2 cellular contexts compared by ENCODE assay signal in the genomic region with DNA sequence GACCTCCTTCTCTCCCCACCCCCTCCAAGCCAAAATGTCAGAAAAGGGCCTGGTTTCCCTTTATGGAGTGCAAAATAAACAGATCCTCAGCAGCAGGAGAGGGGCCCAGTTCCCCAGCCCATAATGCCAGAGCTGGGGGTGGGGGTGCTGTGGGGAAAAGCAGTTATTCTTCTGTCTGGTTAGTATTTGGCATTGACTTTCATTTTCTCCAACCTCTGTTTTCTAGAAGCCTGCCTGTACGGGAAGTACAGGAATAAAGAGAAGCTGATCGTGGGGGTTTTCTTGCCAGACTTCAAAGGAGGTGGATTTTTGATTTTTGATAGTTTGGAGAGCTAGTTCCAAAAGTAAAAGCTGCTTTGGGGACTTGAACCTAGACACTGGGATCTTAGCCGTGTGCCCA.
TF ChIP-seq lines count a peak whose summit lies in the region.

No MANE protein-coding gene starts in this region.

TF ChIP-seq in H1, 55 proteins besides CTCF, POLR2A, EP300 and RAD21:
- TF ChIP-seq, protein P1, sequence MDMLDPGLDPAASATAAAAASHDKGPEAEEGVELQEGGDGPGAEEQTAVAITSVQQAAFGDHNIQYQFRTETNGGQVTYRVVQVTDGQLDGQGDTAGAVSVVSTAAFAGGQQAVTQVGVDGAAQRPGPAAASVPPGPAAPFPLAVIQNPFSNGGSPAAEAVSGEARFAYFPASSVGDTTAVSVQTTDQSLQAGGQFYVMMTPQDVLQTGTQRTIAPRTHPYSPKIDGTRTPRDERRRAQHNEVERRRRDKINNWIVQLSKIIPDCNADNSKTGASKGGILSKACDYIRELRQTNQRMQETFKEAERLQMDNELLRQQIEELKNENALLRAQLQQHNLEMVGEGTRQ (IDR thresholded peaks at IDR 0.05; ENCODE audit: low read length) = no peak
- TF ChIP-seq SIRT6 (IDR thresholded peaks at IDR 0.05; ENCODE audit: low read length) (no peak), SP2 (IDR thresholded peaks at IDR 0.05; ENCODE audit: low read length) (no peak), RBBP5 (IDR thresholded peaks at IDR 0.05; ENCODE audit: borderline replicate concordance, low read depth, low read length) (no peak), TBP (IDR thresholded peaks at IDR 0.05; ENCODE audit: low read depth, low read length) (no peak), BRCA1 (IDR thresholded peaks at IDR 0.05; ENCODE audit: low read depth, low read length) (no peak), TCF12 (IDR thresholded peaks at IDR 0.05; ENCODE audit: low read depth, low read length) (no peak), NRF1 (IDR thresholded peaks at IDR 0.05; ENCODE audit: low read depth, low read length) (no peak), JUN (IDR thresholded peaks at IDR 0.05; ENCODE audit: low read depth, low read length) (no peak), POU5F1 (IDR thresholded peaks at IDR 0.05; ENCODE audit: low read depth, low read length) (no peak)
- TF ChIP-seq, protein P2, sequence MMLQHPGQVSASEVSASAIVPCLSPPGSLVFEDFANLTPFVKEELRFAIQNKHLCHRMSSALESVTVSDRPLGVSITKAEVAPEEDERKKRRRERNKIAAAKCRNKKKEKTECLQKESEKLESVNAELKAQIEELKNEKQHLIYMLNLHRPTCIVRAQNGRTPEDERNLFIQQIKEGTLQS (IDR thresholded peaks at IDR 0.05; ENCODE audit: insufficient read depth, low read depth, low read length) = no peak
- TF ChIP-seq, protein P3, sequence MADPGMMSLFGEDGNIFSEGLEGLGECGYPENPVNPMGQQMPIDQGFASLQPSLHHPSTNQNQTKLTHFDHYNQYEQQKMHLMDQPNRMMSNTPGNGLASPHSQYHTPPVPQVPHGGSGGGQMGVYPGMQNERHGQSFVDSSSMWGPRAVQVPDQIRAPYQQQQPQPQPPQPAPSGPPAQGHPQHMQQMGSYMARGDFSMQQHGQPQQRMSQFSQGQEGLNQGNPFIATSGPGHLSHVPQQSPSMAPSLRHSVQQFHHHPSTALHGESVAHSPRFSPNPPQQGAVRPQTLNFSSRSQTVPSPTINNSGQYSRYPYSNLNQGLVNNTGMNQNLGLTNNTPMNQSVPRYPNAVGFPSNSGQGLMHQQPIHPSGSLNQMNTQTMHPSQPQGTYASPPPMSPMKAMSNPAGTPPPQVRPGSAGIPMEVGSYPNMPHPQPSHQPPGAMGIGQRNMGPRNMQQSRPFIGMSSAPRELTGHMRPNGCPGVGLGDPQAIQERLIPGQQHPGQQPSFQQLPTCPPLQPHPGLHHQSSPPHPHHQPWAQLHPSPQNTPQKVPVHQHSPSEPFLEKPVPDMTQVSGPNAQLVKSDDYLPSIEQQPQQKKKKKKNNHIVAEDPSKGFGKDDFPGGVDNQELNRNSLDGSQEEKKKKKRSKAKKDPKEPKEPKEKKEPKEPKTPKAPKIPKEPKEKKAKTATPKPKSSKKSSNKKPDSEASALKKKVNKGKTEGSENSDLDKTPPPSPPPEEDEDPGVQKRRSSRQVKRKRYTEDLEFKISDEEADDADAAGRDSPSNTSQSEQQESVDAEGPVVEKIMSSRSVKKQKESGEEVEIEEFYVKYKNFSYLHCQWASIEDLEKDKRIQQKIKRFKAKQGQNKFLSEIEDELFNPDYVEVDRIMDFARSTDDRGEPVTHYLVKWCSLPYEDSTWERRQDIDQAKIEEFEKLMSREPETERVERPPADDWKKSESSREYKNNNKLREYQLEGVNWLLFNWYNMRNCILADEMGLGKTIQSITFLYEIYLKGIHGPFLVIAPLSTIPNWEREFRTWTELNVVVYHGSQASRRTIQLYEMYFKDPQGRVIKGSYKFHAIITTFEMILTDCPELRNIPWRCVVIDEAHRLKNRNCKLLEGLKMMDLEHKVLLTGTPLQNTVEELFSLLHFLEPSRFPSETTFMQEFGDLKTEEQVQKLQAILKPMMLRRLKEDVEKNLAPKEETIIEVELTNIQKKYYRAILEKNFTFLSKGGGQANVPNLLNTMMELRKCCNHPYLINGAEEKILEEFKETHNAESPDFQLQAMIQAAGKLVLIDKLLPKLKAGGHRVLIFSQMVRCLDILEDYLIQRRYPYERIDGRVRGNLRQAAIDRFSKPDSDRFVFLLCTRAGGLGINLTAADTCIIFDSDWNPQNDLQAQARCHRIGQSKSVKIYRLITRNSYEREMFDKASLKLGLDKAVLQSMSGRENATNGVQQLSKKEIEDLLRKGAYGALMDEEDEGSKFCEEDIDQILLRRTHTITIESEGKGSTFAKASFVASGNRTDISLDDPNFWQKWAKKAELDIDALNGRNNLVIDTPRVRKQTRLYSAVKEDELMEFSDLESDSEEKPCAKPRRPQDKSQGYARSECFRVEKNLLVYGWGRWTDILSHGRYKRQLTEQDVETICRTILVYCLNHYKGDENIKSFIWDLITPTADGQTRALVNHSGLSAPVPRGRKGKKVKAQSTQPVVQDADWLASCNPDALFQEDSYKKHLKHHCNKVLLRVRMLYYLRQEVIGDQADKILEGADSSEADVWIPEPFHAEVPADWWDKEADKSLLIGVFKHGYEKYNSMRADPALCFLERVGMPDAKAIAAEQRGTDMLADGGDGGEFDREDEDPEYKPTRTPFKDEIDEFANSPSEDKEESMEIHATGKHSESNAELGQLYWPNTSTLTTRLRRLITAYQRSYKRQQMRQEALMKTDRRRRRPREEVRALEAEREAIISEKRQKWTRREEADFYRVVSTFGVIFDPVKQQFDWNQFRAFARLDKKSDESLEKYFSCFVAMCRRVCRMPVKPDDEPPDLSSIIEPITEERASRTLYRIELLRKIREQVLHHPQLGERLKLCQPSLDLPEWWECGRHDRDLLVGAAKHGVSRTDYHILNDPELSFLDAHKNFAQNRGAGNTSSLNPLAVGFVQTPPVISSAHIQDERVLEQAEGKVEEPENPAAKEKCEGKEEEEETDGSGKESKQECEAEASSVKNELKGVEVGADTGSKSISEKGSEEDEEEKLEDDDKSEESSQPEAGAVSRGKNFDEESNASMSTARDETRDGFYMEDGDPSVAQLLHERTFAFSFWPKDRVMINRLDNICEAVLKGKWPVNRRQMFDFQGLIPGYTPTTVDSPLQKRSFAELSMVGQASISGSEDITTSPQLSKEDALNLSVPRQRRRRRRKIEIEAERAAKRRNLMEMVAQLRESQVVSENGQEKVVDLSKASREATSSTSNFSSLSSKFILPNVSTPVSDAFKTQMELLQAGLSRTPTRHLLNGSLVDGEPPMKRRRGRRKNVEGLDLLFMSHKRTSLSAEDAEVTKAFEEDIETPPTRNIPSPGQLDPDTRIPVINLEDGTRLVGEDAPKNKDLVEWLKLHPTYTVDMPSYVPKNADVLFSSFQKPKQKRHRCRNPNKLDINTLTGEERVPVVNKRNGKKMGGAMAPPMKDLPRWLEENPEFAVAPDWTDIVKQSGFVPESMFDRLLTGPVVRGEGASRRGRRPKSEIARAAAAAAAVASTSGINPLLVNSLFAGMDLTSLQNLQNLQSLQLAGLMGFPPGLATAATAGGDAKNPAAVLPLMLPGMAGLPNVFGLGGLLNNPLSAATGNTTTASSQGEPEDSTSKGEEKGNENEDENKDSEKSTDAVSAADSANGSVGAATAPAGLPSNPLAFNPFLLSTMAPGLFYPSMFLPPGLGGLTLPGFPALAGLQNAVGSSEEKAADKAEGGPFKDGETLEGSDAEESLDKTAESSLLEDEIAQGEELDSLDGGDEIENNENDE (IDR thresholded peaks at IDR 0.05; ENCODE audit: insufficient replicate concordance, low read length) = no peak

TF ChIP-seq in HEK293T, 16 proteins besides CTCF, POLR2A, EP300 and RAD21 (continued from another document):
- TF ChIP-seq, protein P4, sequence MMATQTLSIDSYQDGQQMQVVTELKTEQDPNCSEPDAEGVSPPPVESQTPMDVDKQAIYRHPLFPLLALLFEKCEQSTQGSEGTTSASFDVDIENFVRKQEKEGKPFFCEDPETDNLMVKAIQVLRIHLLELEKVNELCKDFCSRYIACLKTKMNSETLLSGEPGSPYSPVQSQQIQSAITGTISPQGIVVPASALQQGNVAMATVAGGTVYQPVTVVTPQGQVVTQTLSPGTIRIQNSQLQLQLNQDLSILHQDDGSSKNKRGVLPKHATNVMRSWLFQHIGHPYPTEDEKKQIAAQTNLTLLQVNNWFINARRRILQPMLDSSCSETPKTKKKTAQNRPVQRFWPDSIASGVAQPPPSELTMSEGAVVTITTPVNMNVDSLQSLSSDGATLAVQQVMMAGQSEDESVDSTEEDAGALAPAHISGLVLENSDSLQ (IDR thresholded peaks at IDR 0.05) = no peak
- TF ChIP-seq ARNT (IDR thresholded peaks at IDR 0.05) = no peak
- no peak for TF ChIP-seq FOXA1 (IDR thresholded peaks at IDR 0.05)
- TF ChIP-seq NFRKB (IDR thresholded peaks at IDR 0.05) = no peak
- TF ChIP-seq HDGF (IDR thresholded peaks at IDR 0.05; ENCODE audit: borderline replicate concordance) = no peak
- TF ChIP-seq ELF4 (IDR thresholded peaks at IDR 0.05) = no peak
- no peak for TF ChIP-seq SP1 (IDR thresholded peaks at IDR 0.05)
- TF ChIP-seq CTBP1 (IDR thresholded peaks at IDR 0.05; ENCODE audit: borderline replicate concordance) = no peak
- no peak for TF ChIP-seq SUZ12 (IDR thresholded peaks at IDR 0.05)
